ENCODE assay signal across 16 cellular contexts in genomic region chr1:155105604-155106011, GRCh38. TPM values are rescaled to one million over a fixed set of nuclear protein-coding genes. Genes with fewer than 3 reads are reported as not detected.
DNase-seq lines count a peak whose midpoint lies in the region; ATAC-seq and TF ChIP-seq lines count a peak whose summit lies in the region.
"Had no signal": no experiment of that assay in that cellular context is flagged by ENCODE, and none has a peak within 500 bp of the region (broad histone marks: within the 10 kb centered on the region; RNA-seq: fewer than 3 reads in every experiment).

No MANE protein-coding gene starts in this region.

- POLR2A ChIA-PET in CD4-positive, alpha-beta T cell (lab: Charles Lee), result no interaction called here

- intact Hi-C loops in left ventricle myocardium inferior (cut with micrococcal nuclease) (no loop called here), mucosa of descending colon (cut with DNase I, micrococcal nuclease) (no loop called here), upper lobe of right lung (cut with DNase I) (no loop called here)
- intact Hi-C loops in CD4-positive, alpha-beta T cell (cut with DNase I, micrococcal nuclease), result no loop called here

- DNase-seq in dermis blood vessel endothelial cell, result peak; percentile 62
- peak; percentile 33 for DNase-seq in left ventricle myocardium inferior
- DNase-seq in mucosa of descending colon, result peak in 2 of 3 donors; percentile 55 to 59
- peak; percentile 90 for DNase-seq in upper lobe of right lung
- DNase-seq in activated CD8-positive, alpha-beta memory T cell treated with anti-CD3 and anti-CD28 coated beads for 24 hours, result no peak
- DNase-seq in DMS153 (lab: John Stamatoyannopoulos, UW), result no peak
- DNase-seq in CD4-positive, alpha-beta T cell, result no peak
- DNase-seq: activated CD4-positive, alpha-beta T cell treated with anti-CD3 and anti-CD28 coated beads, Interleukin-2, amount 10 ng/mL, durations not matched to agents 7 days and 5 days; activated gamma-delta T cell; AML-193; esophagus squamous epithelium; NCI-H524 treated with DMSO at 0.1 percent for 48 hours had no signal

- no peak overlapping the region for H3K27ac Mint-ChIP-seq in CD4-positive, alpha-beta T cell
- H3K27ac Mint-ChIP-seq: activated CD4-positive, alpha-beta T cell treated with anti-CD3 and anti-CD28 coated beads, Interleukin-2, amount 10 ng/mL, durations not matched to agents 7 days and 5 days had no signal

- no peaks in the 10 kb centered on the region for H3K9me3 Mint-ChIP-seq in CD4-positive, alpha-beta T cell
- H3K9me3 Mint-ChIP-seq: activated CD4-positive, alpha-beta T cell treated with anti-CD3 and anti-CD28 coated beads, Interleukin-2, amount 10 ng/mL, durations not matched to agents 7 days and 5 days had no signal

- H3K4me3 Mint-ChIP-seq in CD4-positive, alpha-beta T cell, result no peak overlapping the region
- H3K4me3 Mint-ChIP-seq: activated CD4-positive, alpha-beta T cell treated with anti-CD3 and anti-CD28 coated beads, Interleukin-2, amount 10 ng/mL, durations not matched to agents 7 days and 5 days had no signal

- peak; percentile 64 for ATAC-seq in mucosa of descending colon
- peak; percentile 94 for ATAC-seq in upper lobe of right lung
- ATAC-seq in CD4-positive, alpha-beta T cell (ENCODE audit: poor library complexity), result no peak

- H3K4me3 ChIP-seq in left ventricle myocardium inferior, result no peak overlapping the region
- no peak overlapping the region for H3K4me3 ChIP-seq in mucosa of descending colon
- H3K4me3 ChIP-seq in upper lobe of right lung, result no peak overlapping the region
- H3K4me3 ChIP-seq: adrenal gland, cardiac muscle cell, esophagus squamous epithelium, thoracic aorta had no signal

- TF ChIP-seq CTCF in left ventricle myocardium inferior (IDR thresholded peaks at IDR 0.05; ENCODE audit: borderline replicate concordance) (no peak), mucosa of descending colon (IDR thresholded peaks at IDR 0.05) (no peak), upper lobe of right lung (IDR thresholded peaks at IDR 0.05) (no peak)
- TF ChIP-seq CTCF in CD4-positive, alpha-beta T cell (IDR thresholded peaks at IDR 0.05), result no peak

- H3K9me3 ChIP-seq in left ventricle myocardium inferior (replicated peaks) (no peaks in the 10 kb centered on the region), mucosa of descending colon (no peaks in the 10 kb centered on the region), upper lobe of right lung (no peaks in the 10 kb centered on the region)
- no peaks in the 10 kb centered on the region for H3K9me3 ChIP-seq in CD4-positive, alpha-beta T cell (ENCODE audit: control insufficient read depth, low read length)
- H3K9me3 ChIP-seq: adrenal gland, esophagus squamous epithelium, neutrophil, thoracic aorta had no signal

- H3K36me3 ChIP-seq in left ventricle myocardium inferior (no peaks in the 10 kb centered on the region), mucosa of descending colon (ENCODE audit: low read depth) (no peaks in the 10 kb centered on the region), upper lobe of right lung (no peaks in the 10 kb centered on the region)
- H3K36me3 ChIP-seq: adrenal gland, cardiac muscle cell, esophagus squamous epithelium, neutrophil, thoracic aorta had no signal

- peaks cover 18% of the 10 kb centered on the region for H3K4me1 ChIP-seq in left ventricle myocardium inferior
- peaks cover 10% of the 10 kb centered on the region for H3K4me1 ChIP-seq in mucosa of descending colon (ENCODE audit: low read depth)
- H3K4me1 ChIP-seq in upper lobe of right lung, result peaks cover 9% of the 10 kb centered on the region
- H3K4me1 ChIP-seq: adrenal gland, esophagus squamous epithelium had no signal

- H3K27ac ChIP-seq in left ventricle myocardium inferior (replicated peaks) (peak overlapping the region; percentile 58), upper lobe of right lung (peak overlapping the region; percentile 20)
- no peak overlapping the region for H3K27ac ChIP-seq in CD4-positive, alpha-beta T cell (ENCODE audit: low read depth, low read length)
- H3K27ac ChIP-seq: adrenal gland, cardiac muscle cell, esophagus squamous epithelium, neutrophil, thoracic aorta had no signal

- H3K27me3 ChIP-seq in left ventricle myocardium inferior (ENCODE audit: low read depth), result no peaks in the 10 kb centered on the region
- no peaks in the 10 kb centered on the region for H3K27me3 ChIP-seq in upper lobe of right lung
- no peaks in the 10 kb centered on the region for H3K27me3 ChIP-seq in CD4-positive, alpha-beta T cell (ENCODE audit: control insufficient read depth, insufficient read depth, low read length)
- H3K27me3 ChIP-seq: adrenal gland, esophagus squamous epithelium, neutrophil had no signal

- H3K36me3 Mint-ChIP-seq in CD4-positive, alpha-beta T cell (ENCODE audit: low read depth), result no peaks in the 10 kb centered on the region

- CTCF ChIA-PET in CD4-positive, alpha-beta T cell (lab: Charles Lee), result interaction anchor here (0.9 to 1.3 kb wide), 2 partner anchors 10 to 88 kb away, joined by 3 read pairs; no protein-coding TSS in a partner anchor

- peaks cover 4% of the 10 kb centered on the region for H3K27me3 Mint-ChIP-seq in CD4-positive, alpha-beta T cell

- no peaks in the 10 kb centered on the region for H3K4me1 Mint-ChIP-seq in CD4-positive, alpha-beta T cell (ENCODE audit: low read depth)
- H3K4me1 Mint-ChIP-seq: activated CD4-positive, alpha-beta T cell treated with anti-CD3 and anti-CD28 coated beads, Interleukin-2, amount 10 ng/mL, durations not matched to agents 7 days and 5 days had no signal

RNA-seq across cellular contexts. Expression of gene EFNA1, which starts 22.1 kb away (rescaled TPM):
- total RNA-seq in dermis blood vessel endothelial cell (119 and 138 TPM in 2 replicates), left ventricle myocardium inferior (42.9 TPM), mucosa of descending colon (100 to 1,000 TPM in 2 of 3 donors, 10 to 100 TPM in 1; 46.3 to 198 (median 110) TPM), upper lobe of right lung (178 TPM)
- total RNA-seq in CD4-positive, alpha-beta T cell, result 1 to 10 TPM; 4.2 to 5.9 TPM

RNA-seq across cellular contexts. Expression of gene EFNA3, which starts 27.0 kb away (rescaled TPM):
- total RNA-seq in dermis blood vessel endothelial cell (1.9 and 2.2 TPM in 2 replicates), left ventricle myocardium inferior (0.71 TPM), mucosa of descending colon (10 to 100 TPM in 1 of 3 donors, 1 to 10 TPM in 2; 2.1 to 17.4 (median 5.6) TPM), upper lobe of right lung (1.0 TPM)
- under 1 TPM; 0.22 to 0.47 TPM for total RNA-seq in CD4-positive, alpha-beta T cell

RNA-seq across cellular contexts. Expression of gene SLC50A1, which starts 30.0 kb away (rescaled TPM):
- total RNA-seq in dermis blood vessel endothelial cell, result 26.2 and 27.1 TPM in 2 replicates
- 8.2 TPM for total RNA-seq in left ventricle myocardium inferior
- total RNA-seq in mucosa of descending colon, result 10 to 100 TPM; 38.7 to 95.8 (median 66.4) TPM
- 44.7 TPM for total RNA-seq in upper lobe of right lung
- 10 to 100 TPM; 10.2 to 12.5 TPM for total RNA-seq in CD4-positive, alpha-beta T cell

RNA-seq across cellular contexts. Expression of gene DPM3, which starts 34.7 kb away (rescaled TPM):
- total RNA-seq in dermis blood vessel endothelial cell, result 16.1 and 41.4 TPM in 2 replicates
- 54.5 TPM for total RNA-seq in left ventricle myocardium inferior
- total RNA-seq in mucosa of descending colon, result 100 to 1,000 TPM in 1 of 3 donors, 10 to 100 TPM in 2; 76.3 to 106 (median 78.4) TPM
- total RNA-seq in upper lobe of right lung, result 71.1 TPM
- total RNA-seq in CD4-positive, alpha-beta T cell, result 10 to 100 TPM; 17.6 to 20.5 TPM

RNA-seq across cellular contexts. Expression of gene EFNA4, which starts 42.1 kb away (rescaled TPM):
- total RNA-seq in dermis blood vessel endothelial cell (9.5 and 15.7 TPM in 2 replicates), left ventricle myocardium inferior (1.7 TPM), mucosa of descending colon (10 to 100 TPM; 12.3 to 27.2 (median 26.4) TPM), upper lobe of right lung (5.3 TPM)
- total RNA-seq in CD4-positive, alpha-beta T cell, result 1 to 10 TPM; 2.4 to 3.3 TPM

Comparison
In these comparisons a context has a peak if more than half of its experiments do, and no peak if none do; other contexts are left out.
1. DNase-seq: peak in dermis blood vessel endothelial cell (single experiment), left ventricle myocardium inferior (single experiment), mucosa of descending colon (2 of 3) and upper lobe of right lung (single experiment); none in activated CD8-positive, alpha-beta memory T cell treated with anti-CD3 and anti-CD28 coated beads for 24 hours (single experiment), DMS153 (single experiment) and CD4-positive, alpha-beta T cell (0 of 10).